ENCODE assay signal across 11 cellular contexts in the genomic region with DNA sequence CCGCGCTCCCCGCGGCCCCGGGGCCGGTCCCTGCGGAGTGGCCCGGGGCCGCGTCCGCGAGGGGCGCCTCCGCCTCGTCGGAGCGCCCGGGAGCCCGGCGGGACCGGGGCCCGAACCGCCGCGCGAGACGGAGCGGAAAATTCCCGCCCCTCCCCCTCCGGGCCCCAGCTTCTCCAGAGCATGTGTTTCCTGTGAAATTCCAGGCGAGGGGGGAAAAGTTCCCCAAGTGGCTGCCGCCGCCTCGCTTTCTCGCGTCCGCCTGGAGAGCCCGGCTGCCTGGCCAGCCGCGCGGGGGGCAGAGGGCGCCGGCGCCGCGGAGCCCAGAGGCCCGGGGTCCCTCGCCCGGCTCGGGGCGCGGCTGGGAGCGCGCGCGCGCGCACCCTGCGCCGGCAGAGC. TPM values are rescaled to one million over a fixed set of nuclear protein-coding genes. Genes with fewer than 3 reads are reported as not detected.
DNase-seq lines count a peak whose midpoint lies in the region; ATAC-seq, FAIRE-seq and TF ChIP-seq lines count a peak whose summit lies in the region.
"Had no signal": no experiment of that assay in that cellular context is flagged by ENCODE, and none has a peak within 500 bp of the region (broad histone marks: within the 10 kb centered on the region; RNA-seq: fewer than 3 reads in every experiment).

No MANE protein-coding gene starts in this region.

- H3K27ac ChIP-seq in GM23248 = peak overlapping the region; percentile 38
- H3K27ac ChIP-seq in iPS DF 6.9 (ENCODE audit: low read length) = no peak overlapping the region
- H3K27ac ChIP-seq in small intestine (ENCODE audit: low read depth in 1 of 2, low read length in 1 of 2) = no peak overlapping the region

- peaks cover 7% of the 10 kb centered on the region; the same call in 1 of the 2 replicates for H3K36me3 ChIP-seq in GM23248 (ENCODE audit: low read depth)
- no peaks in the 10 kb centered on the region; the same call in 1 of the 2 replicates for H3K36me3 ChIP-seq in iPS DF 6.9 (ENCODE audit: control insufficient read depth, insufficient read depth, low read length)
- no peaks in the 10 kb centered on the region for H3K36me3 ChIP-seq in small intestine (ENCODE audit: control insufficient read depth in 2 of 2, insufficient read depth in 2 of 2, low read length in 2 of 2)

- H4K20me1 ChIP-seq in GM23248 (ENCODE audit: insufficient read depth) = no peaks in the 10 kb centered on the region; the same call in 1 of the 2 replicates

- H3K4me3 Mint-ChIP-seq in WTC11 = no peak overlapping the region

- ATAC-seq in WTC11 = no peak
- no peak for ATAC-seq in stimulated activated naive CD8-positive, alpha-beta T cell treated with anti-CD3 and anti-CD28 coated beads, Interleukin-15, Interleukin-2, amounts not matched to agents 100 U/mL and 50 U/mL, for 24 hours

- H3K9me2 ChIP-seq in GM23248 (ENCODE audit: insufficient read depth) = no peaks in the 10 kb centered on the region

- peaks cover 31% of the 10 kb centered on the region for H3F3A ChIP-seq in GM23248 (ENCODE audit: insufficient read depth)

- WGBS in GM23248 (ENCODE audit: low coverage in 1 of 2, low lambda C conversion rate in 2 of 2, missing lambda C conversion rate in 2 of 2), 2 experiments = 0 to 1% methylated on average over 30 to 51 of the region's 60 CpGs
- WGBS in iPS DF 6.9 (ENCODE audit: insufficient coverage, insufficient read length) = no CpG with 5 or more reads among the region's 60 CpGs
- 1 to 5% (median 1%) methylated on average over 42 to 60 of the region's 60 CpGs for WGBS in small intestine, 3 donors

- H3K27me3 Mint-ChIP-seq in WTC11 (ENCODE audit: low read depth) = peaks cover 58% of the 10 kb centered on the region

- FAIRE-seq in small intestine (lab: Jason Lieb, UNC) = no peak
- FAIRE-seq: GM12892 had no signal

- CTCF ChIA-PET in WTC11 (lab: Charles Lee) (interaction anchor here (1.7 kb wide), 1 partner anchor 228 kb away, joined by 9 read pairs; no protein-coding TSS in a partner anchor), GM10248 (lab: Yijun Ruan, JAX) (no interaction called here)

- POLR2A ChIA-PET in WTC11 (lab: Charles Lee) (no interaction called here), GM10248 (lab: Yijun Ruan, JAX) (no interaction called here)

- H3K9me3 ChIP-seq in GM23248 (ENCODE audit: low read depth) (no peaks in the 10 kb centered on the region), iPS DF 6.9 (ENCODE audit: control insufficient read depth, insufficient read depth, low read length) (no peaks in the 10 kb centered on the region), small intestine (ENCODE audit: control insufficient read depth, low read depth) (no peaks in the 10 kb centered on the region)

- no peaks in the 10 kb centered on the region for H3K36me3 Mint-ChIP-seq in WTC11

- H3K4me3 ChIP-seq in GM23248 (peak overlapping the region; percentile 86), iPS DF 6.9 (ENCODE audit: low read length) (peak overlapping the region; percentile 45; the same call in 1 of the 2 replicates), small intestine (ENCODE audit: low read depth in 1 of 2, low read length in 2 of 2) (peak overlapping the region; percentile 34 to 42)

- no peaks in the 10 kb centered on the region for H3K9me3 Mint-ChIP-seq in WTC11
- H3K9me3 Mint-ChIP-seq: neural crest cell had no signal

- H2AFZ ChIP-seq in GM23248 = peak overlapping the region; percentile 83

- H3K4me1 ChIP-seq in GM23248 (ENCODE audit: insufficient read depth) (peaks cover 23% of the 10 kb centered on the region), iPS DF 6.9 (ENCODE audit: control insufficient read depth, insufficient read depth, low read length) (0 out of 2 replicates have a peak, but pooled peaks cover 1% of the 10 kb centered on the region), small intestine (ENCODE audit: control insufficient read depth in 2 of 2, insufficient read depth in 1 of 2, low read depth in 1 of 2, low read length in 1 of 2) (no peaks in the 10 kb centered on the region)

- peaks cover 54% of the 10 kb centered on the region for H3K4me1 Mint-ChIP-seq in WTC11

- H3K79me2 ChIP-seq in GM23248 (ENCODE audit: insufficient read depth) = peaks cover 52% of the 10 kb centered on the region

- DNase-seq in GM23248 (peak; percentile 69), WTC11 (ENCODE audit: low spot score) (no peak), iPS DF 6.9 (ENCODE audit: low read depth, low spot score) (no peak), small intestine (no peak), NCI-H1694 treated with DMSO at 0.1 percent for 48 hours (lab: John Stamatoyannopoulos, UW) (no peak), GM10248 (ENCODE audit: extremely low spot score) (no peak), NCI-H1930 (lab: John Stamatoyannopoulos, UW) (no peak)
- no peak for DNase-seq in stimulated activated naive CD8-positive, alpha-beta T cell treated with anti-CD3 and anti-CD28 coated beads, Interleukin-15, Interleukin-2, amounts not matched to agents 100 U/mL and 50 U/mL, for 24 hours
- DNase-seq: NCI-H1694 had no signal

- H3K27me3 ChIP-seq in GM23248 (replicated peaks; ENCODE audit: insufficient read depth) (no peaks in the 10 kb centered on the region), iPS DF 6.9 (ENCODE audit: control insufficient read depth, insufficient read depth, low read length) (peaks cover 29% of the 10 kb centered on the region), small intestine (ENCODE audit: control insufficient read depth in 2 of 2, insufficient read depth in 2 of 2, low read length in 2 of 2) (peaks cover 8 to 10% of the 10 kb centered on the region in 2 donors)

- peak overlapping the region; percentile 81 for H3K9ac ChIP-seq in GM23248

- in situ Hi-C loops in GM23248 (cut with MboI) = loop anchor here (10.0 to 25.0 kb wide), 2 partner anchors 231 to 534 kb away; no protein-coding TSS in a partner anchor

- peak overlapping the region; percentile 45 for H3K4me2 ChIP-seq in GM23248 (ENCODE audit: unreplicated experiment)

- H3K27ac Mint-ChIP-seq in WTC11 = no peak overlapping the region

- TF ChIP-seq CTCF in WTC11 (IDR thresholded peaks at IDR 0.05) = no peak
- no peak for TF ChIP-seq CTCF in GM10248 (IDR thresholded peaks at IDR 0.05; ENCODE audit: control extremely low read depth, extremely low read depth, low read depth, missing control alignments)

TF ChIP-seq in WTC11, 78 proteins besides CTCF, POLR2A, EP300 and RAD21:
- TF ChIP-seq SP1 (CRISPR knock-in tag; conservative IDR thresholded peaks at IDR 0.05) (0 out of 2 replicates have a peak, but pooled peaks have one; percentile 28), RELA (CRISPR knock-in tag; IDR thresholded peaks at IDR 0.05; ENCODE audit: borderline replicate concordance) (no peak)
TF ChIP-seq in WTC11: peak in this region for 1.

RNA-seq across cellular contexts. Expression of a gene that starts 0.9 kb away (rescaled TPM):
- 8.6 and 11.5 TPM in 2 replicates for total RNA-seq in GM23248 (2014; rRNA removed; shearing (Covaris generic))
- polyA plus RNA-seq in GM23248 (2016; fragmentation: Nextera tagmentation; extraction: Ambion mirVana) (2.5 and 4.9 TPM in 2 replicates), small intestine (1 to 10 TPM in 2 of 3 donors, under 1 TPM in 1; 0.67 to 2.5 (median 1.6) TPM)
- total RNA-seq in WTC11 (2021) = 1.7 to 2.2 TPM (median 2.1 TPM) in 3 replicates

RNA-seq across cellular contexts. Expression of a gene that starts 49.4 kb away (rescaled TPM):
- 14.9 and 16.5 TPM in 2 replicates for total RNA-seq in GM23248 (2014; rRNA removed; shearing (Covaris generic))
- polyA plus RNA-seq in GM23248 (2016; fragmentation: Nextera tagmentation; extraction: Ambion mirVana) (14.3 and 18.1 TPM in 2 replicates), small intestine (1 to 10 TPM; 4.5 to 7.9 (median 7.8) TPM)
- 19.4 to 25.1 TPM (median 23.3 TPM) in 3 replicates for total RNA-seq in WTC11 (2021)
